ENCODE assay signal across 19 cellular contexts in genomic region chr13:75073791-75074190, GRCh38.
DNase-seq lines count a peak whose midpoint lies in the region; ATAC-seq and TF ChIP-seq lines count a peak whose summit lies in the region.
"Had no signal": no experiment of that assay in that cellular context is flagged by ENCODE, and none has a peak within 500 bp of the region (broad histone marks: within the 10 kb centered on the region; RNA-seq: fewer than 3 reads in every experiment).

No MANE protein-coding gene starts in this region.

- H3K36me3 Mint-ChIP-seq in neural progenitor cell = peaks cover 2% of the 10 kb centered on the region
- H3K36me3 Mint-ChIP-seq: IgD-negative memory B cell had no signal

- H3K27me3 Mint-ChIP-seq in neural progenitor cell (ENCODE audit: insufficient read depth, low read depth) = no peaks in the 10 kb centered on the region
- H3K27me3 Mint-ChIP-seq: IgD-negative memory B cell had no signal

- TF ChIP-seq CTCF in neural progenitor cell (IDR thresholded peaks at IDR 0.05) = no peak
- no peak for TF ChIP-seq CTCF in suprapubic skin (IDR thresholded peaks at IDR 0.05)

- H3K4me1 ChIP-seq in neural progenitor cell = peaks cover 17% of the 10 kb centered on the region
- H3K4me1 ChIP-seq in suprapubic skin = no peaks in the 10 kb centered on the region

- TF ChIP-seq POLR2A in suprapubic skin (IDR thresholded peaks at IDR 0.05) = no peak

- H3K27me3 ChIP-seq in neural progenitor cell = no peaks in the 10 kb centered on the region
- H3K27me3 ChIP-seq in suprapubic skin = no peaks in the 10 kb centered on the region

- H3K27ac Mint-ChIP-seq in neural progenitor cell = peak overlapping the region; percentile 9
- H3K27ac Mint-ChIP-seq: CD4-positive, alpha-beta T cell; HFFc6; IgD-negative memory B cell had no signal

- no peaks in the 10 kb centered on the region for H3K9me3 ChIP-seq in neural progenitor cell (ENCODE audit: low read depth)
- no peaks in the 10 kb centered on the region for H3K9me3 ChIP-seq in suprapubic skin

- H2AFZ ChIP-seq in neural progenitor cell (replicated peaks) = no peak overlapping the region

- H3K4me3 ChIP-seq in neural progenitor cell (no peak overlapping the region), suprapubic skin (no peak overlapping the region)

- H3K4me2 ChIP-seq in neural progenitor cell = no peak overlapping the region

- peak; percentile 16 to 71 for DNase-seq in NCI-H524 (lab: John Stamatoyannopoulos, UW)
- peak; percentile 26 for DNase-seq in left kidney (ENCODE audit: low read depth, low spot score)
- DNase-seq in neural progenitor cell (ENCODE audit: low spot score) = no peak
- no peak for DNase-seq in suprapubic skin (ENCODE audit: low spot score in 2 of 2)
- no peak for DNase-seq in AML-193 (lab: John Stamatoyannopoulos, UW)
- no peak for DNase-seq in activated T-cell treated with anti-CD3 and anti-CD28 coated beads, Interleukin-2, amount 50 U/mL, for 48 hours
- DNase-seq: ACHN; CD4-positive, alpha-beta T cell; DMS153; DMS79; GDM1; GOT3; H7; HFFc6 had no signal

- no peak overlapping the region for H3K27ac ChIP-seq in neural progenitor cell
- H3K27ac ChIP-seq in suprapubic skin = no peak overlapping the region
- H3K27ac ChIP-seq: C4-2B had no signal

- no peak for TF ChIP-seq EP300 in suprapubic skin (IDR thresholded peaks at IDR 0.05)

- H3F3A ChIP-seq in neural progenitor cell (ENCODE audit: low read depth) = no peaks in the 10 kb centered on the region

- H3K36me3 ChIP-seq in neural progenitor cell (no peaks in the 10 kb centered on the region), suprapubic skin (no peaks in the 10 kb centered on the region)

- ATAC-seq in HG03108 (IDR thresholded peaks at IDR 0.05; ENCODE audit: unreplicated experiment) = no peak
- ATAC-seq: HCT116, HepG2 had no signal

- H4K20me1 ChIP-seq in neural progenitor cell (ENCODE audit: low read depth) = no peaks in the 10 kb centered on the region

- H3K9ac ChIP-seq in neural progenitor cell = no peak overlapping the region

- no peak overlapping the region for H3K4me3 Mint-ChIP-seq in neural progenitor cell
- H3K4me3 Mint-ChIP-seq: CD4-positive, alpha-beta T cell; HFFc6; IgD-negative memory B cell had no signal

- peaks cover 38% of the 10 kb centered on the region for H3K4me1 Mint-ChIP-seq in neural progenitor cell
- H3K4me1 Mint-ChIP-seq: IgD-negative memory B cell had no signal

- peaks cover 11% of the 10 kb centered on the region for H3K9me3 Mint-ChIP-seq in neural progenitor cell
- H3K9me3 Mint-ChIP-seq: CD4-positive, alpha-beta T cell; HFFc6 had no signal

- H3K79me2 ChIP-seq in neural progenitor cell (ENCODE audit: low read depth) = no peaks in the 10 kb centered on the region

- WGBS in suprapubic skin = 97% methylated on average over 1 of the region's 1 CpG

Comparison
In these comparisons a context has a peak if more than half of its experiments do, and no peak if none do; other contexts are left out.
1. DNase-seq: peak in NCI-H524 (2 of 2) and left kidney (single experiment); none in neural progenitor cell (single experiment), suprapubic skin (0 of 2), AML-193 (0 of 2) and activated T-cell treated with anti-CD3 and anti-CD28 coated beads, Interleukin-2, amount 50 U/mL, for 48 hours (0 of 2).